In the genomic region with DNA sequence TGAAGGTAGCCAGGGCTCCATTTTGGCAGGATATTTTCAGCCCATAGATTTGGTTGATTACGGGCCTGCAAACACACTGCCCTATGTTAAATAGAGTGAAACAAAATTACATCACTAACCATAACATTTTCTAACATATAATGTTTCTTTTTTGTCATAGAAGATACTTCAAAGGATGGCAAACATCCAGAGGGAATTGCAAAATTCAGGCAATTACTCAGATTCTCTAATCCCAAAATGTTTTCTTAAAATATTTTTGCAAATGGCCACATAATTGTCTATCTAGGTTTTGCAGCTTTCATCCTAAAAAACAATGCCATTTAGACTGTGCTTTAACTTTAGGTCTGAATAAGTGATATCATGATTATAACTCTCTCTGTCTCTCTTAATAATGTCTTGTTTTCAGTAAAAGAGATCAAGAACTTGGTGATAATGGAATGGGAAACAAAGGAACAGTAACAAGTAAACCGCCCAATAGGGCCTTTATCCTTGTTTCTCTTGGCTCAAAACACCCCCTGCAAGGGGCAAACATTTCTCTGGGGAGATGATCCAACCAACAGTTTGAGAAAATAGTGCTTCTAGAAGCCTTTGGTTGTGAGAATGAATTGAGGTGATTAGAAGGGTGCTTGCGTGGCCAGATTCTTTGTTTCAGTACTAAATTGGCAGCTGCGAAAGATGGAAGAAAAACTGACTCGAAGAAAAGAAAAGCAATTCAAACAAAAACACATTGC, we compare ENCODE assay signal across 23 cellular contexts. TPM values are rescaled to one million over a fixed set of nuclear protein-coding genes. Genes with fewer than 3 reads are reported as not detected.
DNase-seq lines count a peak whose midpoint lies in the region; ATAC-seq, FAIRE-seq and TF ChIP-seq lines count a peak whose summit lies in the region.
"Had no signal": no experiment of that assay in that cellular context is flagged by ENCODE, and none has a peak within 500 bp of the region (broad histone marks: within the 10 kb centered on the region; RNA-seq: fewer than 3 reads in every experiment).

No MANE protein-coding gene starts in this region.

- no peak for TF ChIP-seq POLR2A in endothelial cell of umbilical vein (IDR thresholded peaks at IDR 0.05; ENCODE audit: low read depth, low read length)
- TF ChIP-seq POLR2A in prostate gland (IDR thresholded peaks at IDR 0.05): no peak

- 92% methylated on average over 5 of the region's 5 CpGs for WGBS in prostate gland

- peaks cover 0 to 2% of the 10 kb centered on the region in 2 donors for H3K36me3 Mint-ChIP-seq in CD14-positive monocyte

- H3K4me1 Mint-ChIP-seq in CD14-positive monocyte: peaks cover 2% of the 10 kb centered on the region
- H3K4me1 Mint-ChIP-seq: T-helper 17 cell had no signal

- no peaks in the 10 kb centered on the region for H3K9me1 ChIP-seq in endothelial cell of umbilical vein (replicated peaks; ENCODE audit: control insufficient read depth, extremely low read depth, insufficient read depth, low read length)

- BruUV-seq in endothelial cell of umbilical vein (replicated peaks; lab: Mats Ljungman, UMichigan): no TSS peak

- no peaks in the 10 kb centered on the region for H4K20me1 ChIP-seq in KMS-11 (ENCODE audit: insufficient read depth)
- H4K20me1 ChIP-seq in endothelial cell of umbilical vein (replicated peaks; ENCODE audit: control insufficient read depth, extremely low read depth, insufficient read depth, low read length): no peaks in the 10 kb centered on the region

- intact Hi-C loops in endothelial cell of umbilical vein (cut with micrococcal nuclease) (no loop called here), prostate gland (cut with DNase I) (no loop called here), CD14-positive monocyte (cut with micrococcal nuclease) (loop anchor here in 1 of 2 donors (10.0 kb wide), 1 partner anchor 45 kb away; no protein-coding TSS in a partner anchor)

- peak overlapping the region; percentile 48; the same call in 1 of the 2 replicates for H3K27ac ChIP-seq in KMS-11
- H3K27ac ChIP-seq in endothelial cell of umbilical vein (ENCODE audit: insufficient read depth, low read depth, low read length): no peak overlapping the region
- H3K27ac ChIP-seq in prostate gland: no peak overlapping the region
- H3K27ac ChIP-seq: A549, left ventricle myocardium inferior, RWPE1, spleen had no signal

- H3K4me2 ChIP-seq in KMS-11 (peak overlapping the region; percentile 33), endothelial cell of umbilical vein (ENCODE audit: insufficient read depth, low read length) (no peak overlapping the region)
- H3K4me2 ChIP-seq: A549 had no signal

- CTCF ChIA-PET in endothelial cell of umbilical vein (lab: Charles Lee): no interaction called here

- H3K36me3 ChIP-seq in KMS-11 (ENCODE audit: insufficient read depth): no peaks in the 10 kb centered on the region
- H3K36me3 ChIP-seq in endothelial cell of umbilical vein (ENCODE audit: control insufficient read depth in 2 of 2, extremely low read depth in 1 of 2, insufficient read depth in 2 of 2, low read length in 2 of 2): no peaks in the 10 kb centered on the region
- no peaks in the 10 kb centered on the region for H3K36me3 ChIP-seq in prostate gland
- H3K36me3 ChIP-seq: left ventricle myocardium inferior, spleen had no signal

- TF ChIP-seq CTCF in KMS-11 (conservative IDR thresholded peaks at IDR 0.05; ENCODE audit: low read depth, low read length) (no peak), endothelial cell of umbilical vein (IDR thresholded peaks at IDR 0.05; ENCODE audit: extremely low read depth in 1 of 2, insufficient read depth in 1 of 2, low read depth in 1 of 2, low read length in 2 of 2) (no peak), prostate gland (IDR thresholded peaks at IDR 0.05) (no peak), CD14-positive monocyte (IDR thresholded peaks at IDR 0.05) (no peak)

- DNase-seq in AG08395 (ENCODE audit: low spot score) (peak; percentile 3), endothelial cell of umbilical vein (ENCODE audit: low read depth, low spot score) (peak; percentile 35), myocyte (ENCODE audit: low read depth) (peak; percentile 18), prostate gland (ENCODE audit: low spot score) (no peak), CD14-positive monocyte (ENCODE audit: low spot score) (no peak)
- DNase-seq: activated CD4-positive, alpha-beta memory T cell treated with anti-CD3 and anti-CD28 coated beads for 36 hours; activated CD8-positive, alpha-beta memory T cell treated with anti-CD3 and anti-CD28 coated beads, Interleukin-2, amount 50 U/mL, for 48 hours; GDM1; islet precursor cell; left ventricle myocardium inferior; naive B cell; retina; spleen; stimulated activated CD4-positive, alpha-beta T cell treated with anti-CD3 and anti-CD28 coated beads, Interleukin-2, amount 100 ng/mL, for 48 hours; T-helper 17 cell; trophoblast cell had no signal

- H3K4me3 ChIP-seq in KMS-11 (IDR thresholded peaks at IDR 0.05; ENCODE audit: insufficient read depth, low read depth, low read length) (no peak overlapping the region), endothelial cell of umbilical vein (replicated peaks in 1 of 3; ENCODE audit: insufficient read depth in 1 of 3, low read depth in 1 of 3, low read length in 3 of 3) (no peak overlapping the region), prostate gland (no peak overlapping the region)
- H3K4me3 ChIP-seq: A549, left ventricle myocardium inferior, spleen had no signal

- POLR2A ChIA-PET in endothelial cell of umbilical vein (lab: Charles Lee): no interaction called here

- H3K27ac Mint-ChIP-seq in CD14-positive monocyte: peak overlapping the region in 1 of 7 donors; percentile 55
- H3K27ac Mint-ChIP-seq: activated CD4-positive, alpha-beta memory T cell treated with anti-CD3 and anti-CD28 coated beads for 36 hours; T-helper 17 cell had no signal

- dilution Hi-C loops in endothelial cell of umbilical vein (cut with MboI; ENCODE audit: extremely low pct_ligation_motif_present, low sequenced_read_pairs): no loop called here

- peaks cover 0 to 3% (median 0%) of the 10 kb centered on the region in 3 donors for H3K27me3 Mint-ChIP-seq in CD14-positive monocyte (ENCODE audit: low read depth in 3 of 3)
- H3K27me3 Mint-ChIP-seq: activated CD4-positive, alpha-beta memory T cell treated with anti-CD3 and anti-CD28 coated beads for 36 hours; naive B cell; T-helper 17 cell had no signal

- H3K79me2 ChIP-seq in KMS-11 (ENCODE audit: insufficient read depth, low read depth): no peaks in the 10 kb centered on the region
- H3K79me2 ChIP-seq in endothelial cell of umbilical vein (ENCODE audit: control insufficient read depth, insufficient read depth, low read length): no peaks in the 10 kb centered on the region

- H3K27me3 ChIP-seq in KMS-11 (ENCODE audit: insufficient read depth, low read depth) (no peaks in the 10 kb centered on the region), endothelial cell of umbilical vein (ENCODE audit: control insufficient read depth in 2 of 2, insufficient read depth in 2 of 2, low read length in 2 of 2) (peaks cover 0 to 3% of the 10 kb centered on the region in 2 experiments), prostate gland (replicated peaks; ENCODE audit: insufficient read depth) (no peaks in the 10 kb centered on the region)
- H3K27me3 ChIP-seq: spleen had no signal

- peak overlapping the region; percentile 9; the same call in 1 of the 2 replicates for H3K9ac ChIP-seq in KMS-11
- no peak overlapping the region for H3K9ac ChIP-seq in endothelial cell of umbilical vein (replicated peaks; ENCODE audit: extremely low read depth, insufficient read depth, low read length)

- FAIRE-seq in endothelial cell of umbilical vein (lab: Jason Lieb, UNC): no peak
- FAIRE-seq: A549 had no signal

- H3K4me1 ChIP-seq in KMS-11 (ENCODE audit: low read depth, poor library complexity, severe bottlenecking) (peaks cover 24% of the 10 kb centered on the region), endothelial cell of umbilical vein (ENCODE audit: control insufficient read depth, extremely low read depth, insufficient read depth, low read length) (peaks cover 4% of the 10 kb centered on the region), prostate gland (replicated peaks) (no peaks in the 10 kb centered on the region)
- H3K4me1 ChIP-seq: A549, left ventricle myocardium inferior, spleen had no signal

- H3K4me3 Mint-ChIP-seq in CD14-positive monocyte: no peak overlapping the region
- H3K4me3 Mint-ChIP-seq: activated CD4-positive, alpha-beta memory T cell treated with anti-CD3 and anti-CD28 coated beads for 36 hours; naive B cell; T-helper 17 cell had no signal

- no peaks in the 10 kb centered on the region for H3K9me3 ChIP-seq in endothelial cell of umbilical vein (replicated peaks; ENCODE audit: control insufficient read depth, insufficient read depth, low read length)
- H3K9me3 ChIP-seq in prostate gland: no peaks in the 10 kb centered on the region
- H3K9me3 ChIP-seq: left ventricle myocardium inferior had no signal

- ATAC-seq in HG03460 (IDR thresholded peaks at IDR 0.05; ENCODE audit: unreplicated experiment): no peak
- ATAC-seq in HG02885 (IDR thresholded peaks at IDR 0.05; ENCODE audit: poor library complexity, unreplicated experiment): no peak
- ATAC-seq: A549; activated CD4-positive, CD25-positive, alpha-beta regulatory T cell treated with anti-CD3 and anti-CD28 coated beads, Interleukin-2, amount 50 U/mL, for 24 hours; activated naive CD4-positive, alpha-beta T cell treated with anti-CD3 and anti-CD28 coated beads, Interleukin-2, amount 50 U/mL, for 72 hours; T-helper 17 cell had no signal

- H3K9me3 Mint-ChIP-seq in CD14-positive monocyte: peaks cover 2 to 14% (median 10%) of the 10 kb centered on the region in 7 donors

- peak overlapping the region; percentile 40; the same call in 1 of the 2 replicates for H2AFZ ChIP-seq in KMS-11 (ENCODE audit: low read depth)
- no peak overlapping the region for H2AFZ ChIP-seq in endothelial cell of umbilical vein (ENCODE audit: low read depth, low read length)

TF ChIP-seq in endothelial cell of umbilical vein, 7 proteins besides CTCF, POLR2A, EP300 and RAD21 (continues in another document):
- TF ChIP-seq POLR2AphosphoS5 (IDR thresholded peaks at IDR 0.05; ENCODE audit: insufficient read depth, low read depth, low read length) (no peak), EZH2 (IDR thresholded peaks at IDR 0.05; ENCODE audit: borderline replicate concordance, low read depth, low read length, severe bottlenecking) (no peak), MYC (IDR thresholded peaks at IDR 0.05; ENCODE audit: low read depth, low read length) (no peak), GATA2 (IDR thresholded peaks at IDR 0.05; ENCODE audit: insufficient read depth, insufficient read length, low read depth, low read length) (no peak)

RNA-seq across cellular contexts. Expression of gene BTG1, which starts 54.4 kb away (rescaled TPM):
- total RNA-seq in endothelial cell of umbilical vein (89.5 and 104 TPM in 2 replicates), myocyte (56.2 and 63.1 TPM in 2 replicates), prostate gland (10 to 100 TPM; 52.7 to 56.9 TPM)
- polyA plus RNA-seq in endothelial cell of umbilical vein (42.8 and 45.5 TPM in 2 replicates), CD14-positive monocyte (100 to 1,000 TPM; 189 to 192 TPM)
- polyA plus RNA-seq in endothelial cell of umbilical vein (2011; cell fraction: cytosol; rRNA removed): 69.1 and 74.9 TPM in 2 replicates
- polyA plus RNA-seq in endothelial cell of umbilical vein (2011; cell fraction: nucleus; rRNA removed): 41.1 and 47.4 TPM in 2 replicates
- polyA plus RNA-seq in endothelial cell of umbilical vein (2012): 57.0 and 58.2 TPM in 2 replicates
- 109 and 157 TPM in 2 replicates for polyA minus RNA-seq in endothelial cell of umbilical vein
- 16.5 TPM for polyA minus RNA-seq in endothelial cell of umbilical vein (2011; cell fraction: cytosol; rRNA and poly(A)+ RNA removed)
- 99.3 and 105 TPM in 2 replicates for polyA minus RNA-seq in endothelial cell of umbilical vein (2011; cell fraction: nucleus; rRNA and poly(A)+ RNA removed)
- polyA plus RNA-seq in myocyte (2012): 84.0 TPM

Comparison
In these comparisons a context has a peak if more than half of its experiments do, and no peak if none do; other contexts are left out.
1. DNase-seq: peak in AG08395 (single experiment), endothelial cell of umbilical vein (single experiment) and myocyte (single experiment); none in prostate gland (single experiment) and CD14-positive monocyte (single experiment).